In genomic region chr11:9091044-9091936, GRCh38 we compare ENCODE assay signal across 9 cellular contexts. TPM values are rescaled to one million over a fixed set of nuclear protein-coding genes. Genes with fewer than 3 reads are reported as not detected.
A peak's percentile ranks its signal among the peaks of the same experiment; 100 is the strongest.
DNase-seq lines count a peak whose midpoint lies in the region; ATAC-seq and TF ChIP-seq lines count a peak whose summit lies in the region.
"Had no signal": no experiment of that assay in that cellular context is flagged by ENCODE, and none has a peak within 500 bp of the region (broad histone marks: within the 10 kb centered on the region; RNA-seq: fewer than 3 reads in every experiment).

TSS of gene SCUBE2 (minus strand) at chr11:9091599. CDS start at chr11:9091528, 71 bp downstream.

- no peaks in the 10 kb centered on the region for H3K9me3 ChIP-seq in mesenchymal stem cell (ENCODE audit: control insufficient read depth, low read length)

- no peak within 1 kb of the TSS for H3K4ac ChIP-seq in mesenchymal stem cell (ENCODE audit: low read depth in 1 of 2, low read length in 2 of 2)

- no peak within 1 kb of the TSS for H2AFZ ChIP-seq in mesenchymal stem cell (ENCODE audit: low read depth, low read length)

- H3K36me3 ChIP-seq in mesenchymal stem cell (ENCODE audit: control insufficient read depth in 1 of 2, insufficient read depth in 2 of 2, low read depth in 1 of 2, low read length in 2 of 2) (peaks cover 0 to 7% of the 10 kb centered on the region in 2 experiments), urinary bladder (ENCODE audit: insufficient read depth) (peaks cover 1% of the 10 kb centered on the region)

- peak within 1 kb of the TSS; percentile 13 to 78 for H3K18ac ChIP-seq in mesenchymal stem cell (ENCODE audit: low read depth in 1 of 2, low read length in 2 of 2)

- no peak for TF ChIP-seq CTCF in chondrocyte (IDR thresholded peaks at IDR 0.05)

- H3K23ac ChIP-seq in mesenchymal stem cell (ENCODE audit: low read length in 2 of 2), result peak within 1 kb of the TSS in 1 of 2 experiments; percentile 68

- H3K9ac ChIP-seq in mesenchymal stem cell (ENCODE audit: low read length), result peak within 1 kb of the TSS; percentile 13

- 3% methylated on average over 74 of the region's 114 CpGs for WGBS in mesenchymal stem cell
- under 1% methylated on average over 114 of the region's 114 CpGs for WGBS in urinary bladder

- H4K8ac ChIP-seq in mesenchymal stem cell (ENCODE audit: low read length), result peak within 1 kb of the TSS; percentile 64

- H3K4me3 Mint-ChIP-seq in activated T-cell treated with anti-CD3 and anti-CD28 coated beads, Interleukin-2, amount 50 U/mL, for 72 hours, result peak within 1 kb of the TSS; percentile 51 to 62
- peak within 1 kb of the TSS; percentile 68 for H3K4me3 Mint-ChIP-seq in chondrocyte (ENCODE audit: unreplicated experiment)

- no peak within 1 kb of the TSS for H4K91ac ChIP-seq in mesenchymal stem cell (ENCODE audit: low read length)

- H3K14ac ChIP-seq in mesenchymal stem cell (ENCODE audit: low read length in 2 of 2), result peak within 1 kb of the TSS in 1 of 2 experiments; percentile 41

- H3K4me2 ChIP-seq in mesenchymal stem cell (ENCODE audit: low read length, poor library complexity, severe bottlenecking), result peak within 1 kb of the TSS; percentile 83

- peaks cover 22 to 33% of the 10 kb centered on the region in 2 experiments for H3K27me3 ChIP-seq in mesenchymal stem cell (ENCODE audit: control insufficient read depth in 1 of 2, insufficient read depth in 1 of 2, low read length in 2 of 2)

- H2BK120ac ChIP-seq in mesenchymal stem cell (ENCODE audit: low read depth, low read length), result no peak within 1 kb of the TSS

- DNase-seq in activated T-cell treated with anti-CD3 and anti-CD28 coated beads, Interleukin-2, amount 50 U/mL, for 72 hours, result peak in 1 of 2 donors; percentile 9
- no peak for DNase-seq in activated T-cell treated with anti-CD3 and anti-CD28 coated beads, Interleukin-2, amount 50 U/mL, for 48 hours
- no peak for DNase-seq in chondrocyte (ENCODE audit: low spot score)
- DNase-seq in mesenchymal stem cell, result no peak
- no peak for DNase-seq in effector CD8-positive, alpha-beta T cell (lab: John Stamatoyannopoulos, UW)
- no peak for DNase-seq in 8988T
- DNase-seq: GDM1 had no signal

- peak within 1 kb of the TSS in 1 of 2 experiments; percentile 38 for H2BK12ac ChIP-seq in mesenchymal stem cell (ENCODE audit: low read length in 2 of 2)

- H3K4me1 Mint-ChIP-seq in activated T-cell treated with anti-CD3 and anti-CD28 coated beads, Interleukin-2, amount 50 U/mL, for 72 hours (ENCODE audit: low read depth), result peaks cover 7% of the 10 kb centered on the region
- H3K4me1 Mint-ChIP-seq in chondrocyte (ENCODE audit: low read depth), result peaks cover 12% of the 10 kb centered on the region

- peaks cover 76% of the 10 kb centered on the region for H3K27me3 Mint-ChIP-seq in activated T-cell treated with anti-CD3 and anti-CD28 coated beads, Interleukin-2, amount 50 U/mL, for 72 hours (ENCODE audit: low read depth)
- H3K27me3 Mint-ChIP-seq in chondrocyte (ENCODE audit: low read depth), result no peaks in the 10 kb centered on the region

- H3K27ac ChIP-seq in mesenchymal stem cell (ENCODE audit: low read length, poor library complexity, severe bottlenecking) (no peak within 1 kb of the TSS), urinary bladder (ENCODE audit: low read depth) (no peak within 1 kb of the TSS)

- ATAC-seq in activated T-cell treated with anti-CD3 and anti-CD28 coated beads, Interleukin-2, amount 50 U/mL, for 72 hours (replicated peaks in 1 of 2), result peak; percentile 58
- ATAC-seq in HG02885 (IDR thresholded peaks at IDR 0.05; ENCODE audit: poor library complexity, unreplicated experiment), result no peak

- no peak within 1 kb of the TSS for H2BK5ac ChIP-seq in mesenchymal stem cell (ENCODE audit: low read depth, low read length, poor library complexity, severe bottlenecking)

- H3K27ac Mint-ChIP-seq in activated T-cell treated with anti-CD3 and anti-CD28 coated beads, Interleukin-2, amount 50 U/mL, for 72 hours, result no peak within 1 kb of the TSS
- H3K27ac Mint-ChIP-seq in chondrocyte (ENCODE audit: unreplicated experiment), result no peak within 1 kb of the TSS

- no peaks in the 10 kb centered on the region for H3K36me3 Mint-ChIP-seq in activated T-cell treated with anti-CD3 and anti-CD28 coated beads, Interleukin-2, amount 50 U/mL, for 72 hours (ENCODE audit: insufficient read depth in 2 of 2)
- peaks cover 8% of the 10 kb centered on the region for H3K36me3 Mint-ChIP-seq in chondrocyte (ENCODE audit: low read depth)

- H2BK15ac ChIP-seq in mesenchymal stem cell (ENCODE audit: low read depth, poor library complexity, severe bottlenecking), result no peak within 1 kb of the TSS

- no peak within 1 kb of the TSS for H2AK5ac ChIP-seq in mesenchymal stem cell (ENCODE audit: low read length, severe bottlenecking)

- H3K4me3 ChIP-seq in mesenchymal stem cell (ENCODE audit: insufficient read depth in 1 of 2, low read depth in 1 of 2, low read length in 2 of 2) (peak within 1 kb of the TSS; percentile 64 to 69), urinary bladder (ENCODE audit: low read depth, low read length) (peak within 1 kb of the TSS; percentile 72)

- H3K4me1 ChIP-seq in mesenchymal stem cell (ENCODE audit: control insufficient read depth, insufficient read depth, low read depth, low read length) (peaks cover 10% of the 10 kb centered on the region), urinary bladder (ENCODE audit: insufficient read depth) (no peaks in the 10 kb centered on the region)

- H3K9me3 Mint-ChIP-seq in activated T-cell treated with anti-CD3 and anti-CD28 coated beads, Interleukin-2, amount 50 U/mL, for 72 hours, result no peaks in the 10 kb centered on the region
- H3K9me3 Mint-ChIP-seq in chondrocyte (ENCODE audit: low read depth), result no peaks in the 10 kb centered on the region

- H3K79me1 ChIP-seq in mesenchymal stem cell (replicated peaks; ENCODE audit: low read length, poor library complexity, severe bottlenecking), result no peaks in the 10 kb centered on the region

RNA-seq across cellular contexts. Expression of gene SCUBE2, which starts in this region (rescaled TPM):
- under 1 TPM in 1 of 2 donors, not detected in 1; 0.37 TPM for total RNA-seq in activated T-cell treated with anti-CD3 and anti-CD28 coated beads, Interleukin-2, amount 50 U/mL, for 72 hours
- total RNA-seq in chondrocyte (2.0 to 5.0 TPM (median 4.6 TPM) in 3 replicates), urinary bladder (121 TPM)
- polyA plus RNA-seq in mesenchymal stem cell (2013, experiment 1 of 2), result 1.5 TPM
- polyA plus RNA-seq in mesenchymal stem cell (2013, experiment 2 of 2), result 1.7 TPM
- 24.5 TPM for polyA plus RNA-seq in urinary bladder

Comparison
In these comparisons a context has a peak if more than half of its experiments do, and no peak if none do; other contexts are left out.
1. RNA of gene SCUBE2 (total RNA-seq): 121 TPM in urinary bladder (single experiment); 2.0 to 5.0 TPM in chondrocyte and 0.37 TPM in activated T-cell treated with anti-CD3 and anti-CD28 coated beads, Interleukin-2, amount 50 U/mL, for 72 hours; every median in the first group is over 10 times any median in the second.
2. Peak in ATAC-seq in activated T-cell treated with anti-CD3 and anti-CD28 coated beads, Interleukin-2, amount 50 U/mL, for 72 hours; RNA of the gene not detected or under 1 TPM.